Comparison of ENCODE assay signal across 8 cellular contexts in genomic region chr6:31820399-31820798, GRCh38. TPM values are rescaled to one million over a fixed set of nuclear protein-coding genes. Genes with fewer than 3 reads are reported as not detected.
DNase-seq lines count a peak whose midpoint lies in the region; ATAC-seq, FAIRE-seq and TF ChIP-seq lines count a peak whose summit lies in the region.
"Not testable (repeated sequence)": the region's sequence is repeated elsewhere in the genome, so short reads cannot be mapped to it uniquely, and the experiment has no call there.

No MANE protein-coding gene starts in this region.

- peak overlapping the region in 6 of 8 donors; percentile 75 to 98 (median 95) for H3K4me3 Mint-ChIP-seq in CD4-positive, alpha-beta memory T cell
- H3K4me3 Mint-ChIP-seq in activated CD8-positive, alpha-beta memory T cell treated with anti-CD3 and anti-CD28 coated beads, Interleukin-2, amount 10 ng/mL, durations not matched to agents 7 days and 5 days = peak overlapping the region; percentile 93

- H3K27ac ChIP-seq in CD4-positive, alpha-beta memory T cell (ENCODE audit: low read depth, low read length); mesenchymal stem cell (ENCODE audit: low read length, poor library complexity, severe bottlenecking): not testable (repeated sequence)
- H3K27ac ChIP-seq in PC-9 (peak overlapping the region; percentile 98), K562 (ENCODE audit: extremely low read depth, low read depth, low read length) (peak overlapping the region; percentile 99; the same call in 1 of the 3 replicates), gastroesophageal sphincter (peak overlapping the region; percentile 91 to 99 (median 96)), temporal lobe (ENCODE audit: low read depth, low read length) (peak overlapping the region; percentile 100)

- peaks cover 0 to 13% of the 10 kb centered on the region in 2 donors for H3K36me3 Mint-ChIP-seq in CD4-positive, alpha-beta memory T cell
- peaks cover 13% of the 10 kb centered on the region for H3K36me3 Mint-ChIP-seq in activated CD8-positive, alpha-beta memory T cell treated with anti-CD3 and anti-CD28 coated beads, Interleukin-2, amount 10 ng/mL, durations not matched to agents 7 days and 5 days

- POLR2A ChIA-PET in CD4-positive, alpha-beta memory T cell (lab: Charles Lee; ENCODE audit: partially characterized antibody) = interaction anchor here (0.9 to 7.1 kb wide), 7 partner anchors 13 to 239 kb away, joined by 3 to 76 read pairs (median 28); partner anchors contain the start of genes BAG6, CLIC1, DDAH2 and LSM2
- POLR2A ChIA-PET in PC-9 (lab: Charles Lee; ENCODE audit: unreplicated experiment) = not testable (repeated sequence)
- POLR2A ChIA-PET in K562 (lab: Yijun Ruan, JAX) = interaction anchor here (0.6 to 6.1 kb wide), 5 partner anchors 10 to 106 kb away, joined by 4 to 58 read pairs (median 9); partner anchors contain the start of gene LSM2

- H2BK15ac ChIP-seq in mesenchymal stem cell (ENCODE audit: low read depth, poor library complexity, severe bottlenecking) = not testable (repeated sequence)

- WGBS in K562 (ENCODE audit: insufficient coverage, low coverage, missing lambda C conversion rate) = 60% methylated on average over 10 of the region's 10 CpGs
- 72 to 88% methylated on average over 3 to 6 of the region's 10 CpGs for whole genome bisulfite sequencing in gastroesophageal sphincter (ENCODE audit: low coverage in 1 of 2), 2 donors
- WGBS in mesenchymal stem cell = 99% methylated on average over 5 of the region's 10 CpGs

- intact Hi-C loops in CD4-positive, alpha-beta memory T cell (cut with micrococcal nuclease) = loop anchor here (5.0 kb wide), 1 partner anchor 42 kb away; the partner anchor contains the start of gene NEU1
- intact Hi-C loops in PC-9 (cut with micrococcal nuclease; ENCODE audit: unreplicated experiment) = loop anchor here (10.0 kb wide), 2 partner anchors 276 to 1154 kb away; partner anchors contain the start of genes ATP6V1G2, DDX39B and NFKBIL1
- intact Hi-C loops in K562 (cut with micrococcal nuclease) = loop anchor here (10.0 kb wide), 1 partner anchor 354 kb away; the partner anchor contains the start of genes AGPAT1 and RNF5
- intact Hi-C loops in posterior vena cava (cut with DNase I) = not testable (repeated sequence)

- H3K27me3 Mint-ChIP-seq in CD4-positive, alpha-beta memory T cell; activated CD8-positive, alpha-beta memory T cell treated with anti-CD3 and anti-CD28 coated beads, Interleukin-2, amount 10 ng/mL, durations not matched to agents 7 days and 5 days: not testable (repeated sequence)

- H3K9me3 Mint-ChIP-seq in CD4-positive, alpha-beta memory T cell; activated CD8-positive, alpha-beta memory T cell treated with anti-CD3 and anti-CD28 coated beads, Interleukin-2, amount 10 ng/mL, durations not matched to agents 7 days and 5 days (ENCODE audit: low read depth): not testable (repeated sequence)

- not testable (repeated sequence) for H4K8ac ChIP-seq in mesenchymal stem cell (ENCODE audit: low read length)

- not testable (repeated sequence) for H2BK5ac ChIP-seq in mesenchymal stem cell (ENCODE audit: low read depth, low read length, poor library complexity, severe bottlenecking)

- H3K9me2 ChIP-seq in PC-9 (ENCODE audit: insufficient read depth) = not testable (repeated sequence)

- not testable (repeated sequence) for H3K23ac ChIP-seq in mesenchymal stem cell (ENCODE audit: low read length in 2 of 2)

- not testable (repeated sequence) for H3K36me3 ChIP-seq in CD4-positive, alpha-beta memory T cell (ENCODE audit: insufficient read depth, low read length); PC-9 (ENCODE audit: low read depth); gastroesophageal sphincter; mesenchymal stem cell (ENCODE audit: control insufficient read depth in 1 of 2, insufficient read depth in 2 of 2, low read depth in 1 of 2, low read length in 2 of 2)
- H3K36me3 ChIP-seq in K562 (ENCODE audit: control insufficient read depth, insufficient read depth, low read length) = peaks cover 23% of the 10 kb centered on the region

- H3K14ac ChIP-seq in mesenchymal stem cell (ENCODE audit: low read length in 2 of 2) = not testable (repeated sequence)

- peak overlapping the region; percentile 66 for H2AK5ac ChIP-seq in mesenchymal stem cell (ENCODE audit: low read length, severe bottlenecking)

- DNase-seq in CD4-positive, alpha-beta memory T cell; PC-9; activated CD8-positive, alpha-beta memory T cell treated with anti-CD3 and anti-CD28 coated beads, Interleukin-2, amount 10 ng/mL, durations not matched to agents 7 days and 5 days; K562 (ENCODE audit: extremely low read depth in 1 of 4, low spot score in 3 of 4); mesenchymal stem cell: not testable (repeated sequence)
- peak; percentile 45 for DNase-seq in posterior vena cava (ENCODE audit: low spot score)

- H3K9me3 ChIP-seq in CD4-positive, alpha-beta memory T cell (ENCODE audit: control insufficient read depth in 1 of 2, low read length in 2 of 2); PC-9 (ENCODE audit: insufficient read depth, low read depth); K562 (replicated peaks; ENCODE audit: control insufficient read depth, insufficient read depth, low read depth, low read length); gastroesophageal sphincter; mesenchymal stem cell (ENCODE audit: control insufficient read depth, low read length): not testable (repeated sequence)

- H3K27ac Mint-ChIP-seq in CD4-positive, alpha-beta memory T cell = peak overlapping the region in 3 of 7 donors; percentile 90 to 99 (median 94)
- H3K27ac Mint-ChIP-seq in activated CD8-positive, alpha-beta memory T cell treated with anti-CD3 and anti-CD28 coated beads, Interleukin-2, amount 10 ng/mL, durations not matched to agents 7 days and 5 days = not testable (repeated sequence)

- TF ChIP-seq CTCF in PC-9 (conservative IDR thresholded peaks at IDR 0.05); K562 (IDR thresholded peaks at IDR 0.05 in 2 of 3, conservative IDR thresholded peaks at IDR 0.05 in 1 of 3; ENCODE audit: insufficient read depth in 2 of 3, low read depth in 1 of 3, low read length in 3 of 3); gastroesophageal sphincter (IDR thresholded peaks at IDR 0.05): not testable (repeated sequence)

- not testable (repeated sequence) for H3K79me1 ChIP-seq in mesenchymal stem cell (replicated peaks; ENCODE audit: low read length, poor library complexity, severe bottlenecking)

- TF ChIP-seq POLR2A in K562 (conservative IDR thresholded peaks at IDR 0.05); gastroesophageal sphincter (IDR thresholded peaks at IDR 0.05): not testable (repeated sequence)

- not testable (repeated sequence) for H2BK12ac ChIP-seq in mesenchymal stem cell (ENCODE audit: low read length in 2 of 2)

- peaks cover 79% of the 10 kb centered on the region for H3F3A ChIP-seq in PC-9 (ENCODE audit: insufficient read depth, low read depth)

- in situ Hi-C loops in K562 (cut with MboI) = not testable (repeated sequence)

- not testable (repeated sequence) for H3K4ac ChIP-seq in mesenchymal stem cell (ENCODE audit: low read depth in 1 of 2, low read length in 2 of 2)

- CTCF ChIA-PET in CD4-positive, alpha-beta memory T cell (lab: Charles Lee; ENCODE audit: partially characterized antibody) = interaction anchor here (0.6 to 2.8 kb wide), 6 partner anchors 10 to 273 kb away, joined by 3 to 9 read pairs (median 7); partner anchors contain the start of genes NFKBIL1 and VARS1
- CTCF ChIA-PET in PC-9 (lab: Charles Lee) = interaction anchor here (0.7 kb wide), 1 partner anchor 42 kb away, joined by 4 read pairs; the partner anchor contains the start of gene NEU1
- CTCF ChIA-PET in activated CD8-positive, alpha-beta memory T cell treated with anti-CD3 and anti-CD28 coated beads, Interleukin-2, amount 10 ng/mL, durations not matched to agents 7 days and 5 days (lab: Charles Lee) = interaction anchor here (0.8 to 3.3 kb wide), 5 partner anchors 13 to 91 kb away, joined by 3 to 10 read pairs (median 5); partner anchors contain the start of genes LSM2 and VARS1
- CTCF ChIA-PET in K562 (lab: Yijun Ruan, JAX; ENCODE audit: low intra/inter-chr PET ratio) = not testable (repeated sequence)

- H3K9me1 ChIP-seq in K562 (ENCODE audit: control insufficient read depth, insufficient read depth, low read length) = not testable (repeated sequence)

- not testable (repeated sequence) for H3K27me3 ChIP-seq in CD4-positive, alpha-beta memory T cell (ENCODE audit: insufficient read depth, low read length); PC-9 (ENCODE audit: insufficient read depth, low read depth); K562 (ENCODE audit: control insufficient read depth in 2 of 2, insufficient read depth in 2 of 2, low read length in 2 of 2); gastroesophageal sphincter; mesenchymal stem cell (ENCODE audit: control insufficient read depth in 1 of 2, insufficient read depth in 1 of 2, low read length in 2 of 2)

- not testable (repeated sequence) for TF ChIP-seq EP300 in K562 (IDR thresholded peaks at IDR 0.05; ENCODE audit: low read length); gastroesophageal sphincter (IDR thresholded peaks at IDR 0.05)

- not testable (repeated sequence) for H4K91ac ChIP-seq in mesenchymal stem cell (ENCODE audit: low read length)

- H2AFZ ChIP-seq in PC-9; K562 (ENCODE audit: low read depth, low read length); mesenchymal stem cell (ENCODE audit: low read depth, low read length): not testable (repeated sequence)

- not testable (repeated sequence) for TF ChIP-seq RAD21 in K562 (CRISPR knock-in tag; conservative IDR thresholded peaks at IDR 0.05 in 1 of 2, IDR thresholded peaks at IDR 0.05 in 1 of 2)

- H4K20me1 ChIP-seq in PC-9 (ENCODE audit: insufficient read depth) (peaks cover 19% of the 10 kb centered on the region), K562 (replicated peaks; ENCODE audit: control insufficient read depth, insufficient read depth, low read length) (peaks cover 16% of the 10 kb centered on the region)

- H3K9ac ChIP-seq in K562 (ENCODE audit: insufficient read depth in 1 of 2, low read depth in 2 of 2, low read length in 2 of 2) (peak overlapping the region in 1 of 2 experiments; percentile 69; a peak in 2 of 4 replicates), mesenchymal stem cell (ENCODE audit: low read length) (peak overlapping the region; percentile 97)

- not testable (repeated sequence) for ATAC-seq in activated CD8-positive, alpha-beta memory T cell treated with anti-CD3 and anti-CD28 coated beads, Interleukin-2, amount 10 ng/mL, durations not matched to agents 7 days and 5 days; K562; gastroesophageal sphincter

- BruUV-seq in PC-9 (replicated peaks; lab: Mats Ljungman, UMichigan); K562 (replicated peaks; lab: Mats Ljungman, UMichigan): not testable (repeated sequence)

- not testable (repeated sequence) for H3K4me3 ChIP-seq in CD4-positive, alpha-beta memory T cell (ENCODE audit: low read length in 2 of 2); K562; gastroesophageal sphincter; mesenchymal stem cell (ENCODE audit: insufficient read depth in 1 of 2, low read depth in 1 of 2, low read length in 2 of 2)
- H3K4me3 ChIP-seq in PC-9 = peak overlapping the region; percentile 81; the same call in 1 of the 2 replicates

- H3K79me2 ChIP-seq in PC-9 (ENCODE audit: low read depth) (peaks cover 72% of the 10 kb centered on the region), K562 (ENCODE audit: control insufficient read depth, insufficient read depth, low read length) (peaks cover 64% of the 10 kb centered on the region)

- not testable (repeated sequence) for H3K18ac ChIP-seq in mesenchymal stem cell (ENCODE audit: low read depth in 1 of 2, low read length in 2 of 2)

- FAIRE-seq in K562 (lab: Jason Lieb, UNC) = not testable (repeated sequence)

- peak overlapping the region; percentile 98 for H3K4me2 ChIP-seq in PC-9
- peak overlapping the region; percentile 89; the same call in 1 of the 2 replicates for H3K4me2 ChIP-seq in K562 (ENCODE audit: insufficient read depth, low read length)
- H3K4me2 ChIP-seq in mesenchymal stem cell (ENCODE audit: low read length, poor library complexity, severe bottlenecking) = not testable (repeated sequence)

- H3K4me1 Mint-ChIP-seq in CD4-positive, alpha-beta memory T cell = peaks cover 28 to 64% (median 46%) of the 10 kb centered on the region in 4 donors
- H3K4me1 Mint-ChIP-seq in activated CD8-positive, alpha-beta memory T cell treated with anti-CD3 and anti-CD28 coated beads, Interleukin-2, amount 10 ng/mL, durations not matched to agents 7 days and 5 days = peaks cover 55% of the 10 kb centered on the region

- peaks cover 57% of the 10 kb centered on the region for H3K4me1 ChIP-seq in CD4-positive, alpha-beta memory T cell (ENCODE audit: insufficient read depth, low read length)
- H3K4me1 ChIP-seq in PC-9 (replicated peaks; ENCODE audit: insufficient read depth) = peaks cover 59% of the 10 kb centered on the region
- peaks cover 43 to 48% of the 10 kb centered on the region in 2 experiments for H3K4me1 ChIP-seq in K562 (replicated peaks in 1 of 2; ENCODE audit: control insufficient read depth in 2 of 2, insufficient read depth in 2 of 2, low read length in 2 of 2)
- H3K4me1 ChIP-seq in gastroesophageal sphincter = peaks cover 0 to 70% (median 31%) of the 10 kb centered on the region in 3 donors
- H3K4me1 ChIP-seq in mesenchymal stem cell (ENCODE audit: control insufficient read depth, insufficient read depth, low read depth, low read length) = peaks cover 16% of the 10 kb centered on the region

- not testable (repeated sequence) for H2BK120ac ChIP-seq in mesenchymal stem cell (ENCODE audit: low read depth, low read length)

RNA-seq across cellular contexts. Expression of gene HSPA1A, which starts 5.1 kb away (rescaled TPM):
- 10 to 100 TPM; 69.9 to 71.5 TPM for total RNA-seq in CD4-positive, alpha-beta memory T cell
- polyA plus RNA-seq in CD4-positive, alpha-beta memory T cell = 10 to 100 TPM; 14.6 to 71.9 TPM
- total RNA-seq in PC-9 (2021) (378 and 385 TPM in 2 replicates), K562 (2014; rRNA removed) (230 and 366 TPM in 2 replicates), K562 (2014; rRNA removed; fragmentation: Illumina TruSeq; extraction: Trizol) (37.8 and 69.6 TPM in 2 replicates), K562 (2015; rRNA removed; fragmentation: Illumina TruSeq; extraction: Trizol) (273 TPM in 2 replicates), K562 (2021) (265 and 360 TPM in 2 replicates), gastroesophageal sphincter (100 to 1,000 TPM; 287 to 496 (median 351) TPM), posterior vena cava (100 to 1,000 TPM; 157 to 187 TPM), temporal lobe (351 TPM)
- 100 to 1,000 TPM; 124 to 137 TPM for total RNA-seq in activated CD8-positive, alpha-beta memory T cell treated with anti-CD3 and anti-CD28 coated beads, Interleukin-2, amount 10 ng/mL, durations not matched to agents 7 days and 5 days
- total RNA-seq in K562 (2011; cell fraction: chromatin; rRNA removed; ENCODE audit: low replicate concordance) = 90.0 and 172 TPM in 2 replicates
- 284 and 343 TPM in 2 replicates for total RNA-seq in K562 (2011; cell fraction: nucleolus; rRNA removed)
- total RNA-seq in K562 (2011; cell fraction: nucleoplasm; rRNA removed) = 203 and 274 TPM in 2 replicates
- polyA plus RNA-seq in K562 (2011; rRNA removed) (101 and 215 TPM in 2 replicates), K562 (2014; fragmentation: Illumina TruSeq; extraction: Trizol) (107 and 158 TPM in 2 replicates), K562 (2014; fragmentation: Nextera tagmentation; extraction: Ambion mirVana) (1 to 10 TPM; 2.2 to 4.1 TPM), K562 (2014; rRNA removed) (158 and 192 TPM in 2 replicates)
- 154 and 272 TPM in 2 replicates for polyA plus RNA-seq in K562 (2011; cell fraction: cytosol; rRNA removed)
- 168 and 272 TPM in 2 replicates for polyA plus RNA-seq in K562 (2011; cell fraction: nucleus; rRNA removed)
- polyA plus RNA-seq in K562 (2012) = 308 and 430 TPM in 2 replicates
- polyA minus RNA-seq in K562 (2011; rRNA and poly(A)+ RNA removed) = 86.6 and 87.6 TPM in 2 replicates
- 195 and 284 TPM in 2 replicates for polyA minus RNA-seq in K562 (2011; cell fraction: cytosol; rRNA and poly(A)+ RNA removed)
- 57.8 and 195 TPM in 2 replicates for polyA minus RNA-seq in K562 (2011; cell fraction: nucleus; rRNA and poly(A)+ RNA removed)
- 42.7 TPM for polyA plus RNA-seq in mesenchymal stem cell (2013, experiment 1 of 2)
- polyA plus RNA-seq in mesenchymal stem cell (2013, experiment 2 of 2) = 44.5 TPM

RNA-seq across cellular contexts. Expression of gene HSPA1L, which starts 5.3 kb away (rescaled TPM):
- 1 to 10 TPM; 8.2 to 8.3 TPM for total RNA-seq in CD4-positive, alpha-beta memory T cell
- polyA plus RNA-seq in CD4-positive, alpha-beta memory T cell = 1 to 10 TPM; 1.1 to 4.4 TPM
- total RNA-seq in PC-9 (2021) (2.3 and 2.6 TPM in 2 replicates), K562 (2014; rRNA removed) (0.82 and 1.0 TPM in 2 replicates), K562 (2014; rRNA removed; fragmentation: Illumina TruSeq; extraction: Trizol) (0.70 and 1.3 TPM in 2 replicates), K562 (2015; rRNA removed; fragmentation: Illumina TruSeq; extraction: Trizol) (1.1 and 1.3 TPM in 2 replicates), K562 (2021) (1.0 and 1.1 TPM in 2 replicates), gastroesophageal sphincter (1 to 10 TPM; 1.9 to 3.9 (median 2.6) TPM), posterior vena cava (1 to 10 TPM; 1.4 to 1.7 TPM), temporal lobe (3.7 TPM)
- total RNA-seq in activated CD8-positive, alpha-beta memory T cell treated with anti-CD3 and anti-CD28 coated beads, Interleukin-2, amount 10 ng/mL, durations not matched to agents 7 days and 5 days = 1 to 10 TPM; 2.9 to 3.1 TPM
- 0.97 and 1.8 TPM in 2 replicates for total RNA-seq in K562 (2011; cell fraction: chromatin; rRNA removed; ENCODE audit: low replicate concordance)
- total RNA-seq in K562 (2011; cell fraction: nucleolus; rRNA removed) = 0.67 and 0.79 TPM in 2 replicates
- total RNA-seq in K562 (2011; cell fraction: nucleoplasm; rRNA removed) = 0.88 and 0.92 TPM in 2 replicates
- polyA plus RNA-seq in K562 (2011; rRNA removed) (2.0 and 2.2 TPM in 2 replicates), K562 (2014; fragmentation: Illumina TruSeq; extraction: Trizol) (1.5 and 2.1 TPM in 2 replicates), K562 (2014; fragmentation: Nextera tagmentation; extraction: Ambion mirVana) (under 1 TPM; 0.14 to 0.34 TPM), K562 (2014; rRNA removed) (1.3 and 1.7 TPM in 2 replicates)
- polyA plus RNA-seq in K562 (2011; cell fraction: cytosol; rRNA removed) = 1.5 and 2.2 TPM in 2 replicates
- 1.2 and 1.5 TPM in 2 replicates for polyA plus RNA-seq in K562 (2011; cell fraction: nucleus; rRNA removed)
- polyA plus RNA-seq in K562 (2012) = 2.3 and 3.1 TPM in 2 replicates
- 2.5 and 3.0 TPM in 2 replicates for polyA minus RNA-seq in K562 (2011; rRNA and poly(A)+ RNA removed)
- 1.2 and 1.4 TPM in 2 replicates for polyA minus RNA-seq in K562 (2011; cell fraction: cytosol; rRNA and poly(A)+ RNA removed)
- 0.13 and 0.78 TPM in 2 replicates for polyA minus RNA-seq in K562 (2011; cell fraction: nucleus; rRNA and poly(A)+ RNA removed)
- 0.70 TPM for polyA plus RNA-seq in mesenchymal stem cell (2013, experiment 1 of 2)
- polyA plus RNA-seq in mesenchymal stem cell (2013, experiment 2 of 2) = 0.64 TPM

RNA-seq across cellular contexts. Expression of gene HSPA1B, which starts 7.1 kb away (rescaled TPM):
- total RNA-seq in CD4-positive, alpha-beta memory T cell = 10 to 100 TPM; 58.0 to 60.8 TPM
- 1 to 10 TPM; 1.9 to 5.3 TPM for polyA plus RNA-seq in CD4-positive, alpha-beta memory T cell
- total RNA-seq in PC-9 (2021) = 334 and 340 TPM in 2 replicates
- total RNA-seq in activated CD8-positive, alpha-beta memory T cell treated with anti-CD3 and anti-CD28 coated beads, Interleukin-2, amount 10 ng/mL, durations not matched to agents 7 days and 5 days = 10 to 100 TPM; 64.6 to 71.6 TPM
- total RNA-seq in K562 (2011; cell fraction: chromatin; rRNA removed; ENCODE audit: low replicate concordance) = 76.7 and 167 TPM in 2 replicates
- total RNA-seq in K562 (2011; cell fraction: nucleolus; rRNA removed) = 343 and 450 TPM in 2 replicates
- total RNA-seq in K562 (2011; cell fraction: nucleoplasm; rRNA removed) = 165 and 255 TPM in 2 replicates
- 197 and 320 TPM in 2 replicates for total RNA-seq in K562 (2014; rRNA removed)
- total RNA-seq in K562 (2014; rRNA removed; fragmentation: Illumina TruSeq; extraction: Trizol) = 24.2 and 51.2 TPM in 2 replicates
- total RNA-seq in K562 (2015; rRNA removed; fragmentation: Illumina TruSeq; extraction: Trizol) = 164 and 185 TPM in 2 replicates
- 227 and 299 TPM in 2 replicates for total RNA-seq in K562 (2021)
- polyA plus RNA-seq in K562 (2011; rRNA removed) = 35.3 and 91.9 TPM in 2 replicates
- polyA plus RNA-seq in K562 (2011; cell fraction: cytosol; rRNA removed) = 65.1 and 127 TPM in 2 replicates
- 111 and 176 TPM in 2 replicates for polyA plus RNA-seq in K562 (2011; cell fraction: nucleus; rRNA removed)
- polyA plus RNA-seq in K562 (2012) = 222 and 255 TPM in 2 replicates
- polyA plus RNA-seq in K562 (2014; fragmentation: Illumina TruSeq; extraction: Trizol) = 49.0 and 89.3 TPM in 2 replicates
- under 1 TPM; 0.27 to 0.62 TPM for polyA plus RNA-seq in K562 (2014; fragmentation: Nextera tagmentation; extraction: Ambion mirVana)
- polyA plus RNA-seq in K562 (2014; rRNA removed) = 81.7 and 86.4 TPM in 2 replicates
- 85.7 and 121 TPM in 2 replicates for polyA minus RNA-seq in K562 (2011; rRNA and poly(A)+ RNA removed)
- polyA minus RNA-seq in K562 (2011; cell fraction: cytosol; rRNA and poly(A)+ RNA removed) = 213 and 255 TPM in 2 replicates
- polyA minus RNA-seq in K562 (2011; cell fraction: nucleus; rRNA and poly(A)+ RNA removed) = 72.7 and 209 TPM in 2 replicates
- 100 to 1,000 TPM; 198 to 260 (median 219) TPM for total RNA-seq in gastroesophageal sphincter
- 29.0 TPM for polyA plus RNA-seq in mesenchymal stem cell (2013, experiment 1 of 2)
- 26.7 TPM for polyA plus RNA-seq in mesenchymal stem cell (2013, experiment 2 of 2)
- 100 to 1,000 TPM in 1 of 2 donors, 10 to 100 TPM in 1; 89.8 to 106 TPM for total RNA-seq in posterior vena cava
- total RNA-seq in temporal lobe = 543 TPM

RNA-seq across cellular contexts. Expression of gene LSM2, which starts 13.6 kb away (rescaled TPM):
- total RNA-seq in CD4-positive, alpha-beta memory T cell = 10 to 100 TPM; 30.0 to 34.6 TPM
- 10 to 100 TPM; 67.4 to 80.4 TPM for polyA plus RNA-seq in CD4-positive, alpha-beta memory T cell
- total RNA-seq in PC-9 (2021) = 67.5 and 74.3 TPM in 2 replicates
- total RNA-seq in activated CD8-positive, alpha-beta memory T cell treated with anti-CD3 and anti-CD28 coated beads, Interleukin-2, amount 10 ng/mL, durations not matched to agents 7 days and 5 days = 100 to 1,000 TPM; 124 to 129 TPM
- total RNA-seq in K562 (2011; cell fraction: chromatin; rRNA removed; ENCODE audit: low replicate concordance) = 30.0 and 54.3 TPM in 2 replicates
- total RNA-seq in K562 (2011; cell fraction: nucleolus; rRNA removed) = 63.9 and 68.4 TPM in 2 replicates
- 72.4 and 107 TPM in 2 replicates for total RNA-seq in K562 (2011; cell fraction: nucleoplasm; rRNA removed)
- 163 and 271 TPM in 2 replicates for total RNA-seq in K562 (2014; rRNA removed)
- total RNA-seq in K562 (2014; rRNA removed; fragmentation: Illumina TruSeq; extraction: Trizol) = 244 and 250 TPM in 2 replicates
- total RNA-seq in K562 (2015; rRNA removed; fragmentation: Illumina TruSeq; extraction: Trizol) = 195 and 196 TPM in 2 replicates
- total RNA-seq in K562 (2021) = 223 and 232 TPM in 2 replicates
- 154 and 184 TPM in 2 replicates for polyA plus RNA-seq in K562 (2011; rRNA removed)
- polyA plus RNA-seq in K562 (2011; cell fraction: cytosol; rRNA removed) = 318 and 368 TPM in 2 replicates
- 114 and 133 TPM in 2 replicates for polyA plus RNA-seq in K562 (2011; cell fraction: nucleus; rRNA removed)
- 208 and 220 TPM in 2 replicates for polyA plus RNA-seq in K562 (2012)
- polyA plus RNA-seq in K562 (2014; fragmentation: Illumina TruSeq; extraction: Trizol) = 223 and 256 TPM in 2 replicates
- 100 to 1,000 TPM; 405 to 407 TPM for polyA plus RNA-seq in K562 (2014; fragmentation: Nextera tagmentation; extraction: Ambion mirVana)
- 159 and 218 TPM in 2 replicates for polyA plus RNA-seq in K562 (2014; rRNA removed)
- polyA minus RNA-seq in K562 (2011; rRNA and poly(A)+ RNA removed) = 135 and 188 TPM in 2 replicates
- polyA minus RNA-seq in K562 (2011; cell fraction: cytosol; rRNA and poly(A)+ RNA removed) = 127 and 129 TPM in 2 replicates
- 13.7 and 23.7 TPM in 2 replicates for polyA minus RNA-seq in K562 (2011; cell fraction: nucleus; rRNA and poly(A)+ RNA removed)
- total RNA-seq in gastroesophageal sphincter = 10 to 100 TPM; 18.0 to 31.7 (median 28.5) TPM
- polyA plus RNA-seq in mesenchymal stem cell (2013, experiment 1 of 2) = 56.3 TPM
- polyA plus RNA-seq in mesenchymal stem cell (2013, experiment 2 of 2) = 60.3 TPM
- total RNA-seq in posterior vena cava = 10 to 100 TPM; 38.7 to 39.7 TPM
- 10.3 TPM for total RNA-seq in temporal lobe

RNA-seq across cellular contexts. Expression of gene VARS1, which starts 24.8 kb away (rescaled TPM):
- total RNA-seq in CD4-positive, alpha-beta memory T cell = 10 to 100 TPM; 39.6 to 46.8 TPM
- polyA plus RNA-seq in CD4-positive, alpha-beta memory T cell = 10 to 100 TPM; 43.4 to 45.9 TPM
- total RNA-seq in PC-9 (2021) (99.6 and 124 TPM in 2 replicates), K562 (2014; rRNA removed) (155 and 210 TPM in 2 replicates), K562 (2014; rRNA removed; fragmentation: Illumina TruSeq; extraction: Trizol) (187 and 202 TPM in 2 replicates), K562 (2015; rRNA removed; fragmentation: Illumina TruSeq; extraction: Trizol) (128 and 130 TPM in 2 replicates), K562 (2021) (484 and 488 TPM in 2 replicates), gastroesophageal sphincter (10 to 100 TPM; 25.4 to 50.6 (median 29.9) TPM), posterior vena cava (10 to 100 TPM; 49.0 to 60.8 TPM), temporal lobe (41.1 TPM)
- total RNA-seq in activated CD8-positive, alpha-beta memory T cell treated with anti-CD3 and anti-CD28 coated beads, Interleukin-2, amount 10 ng/mL, durations not matched to agents 7 days and 5 days = 100 to 1,000 TPM; 107 to 140 TPM
- total RNA-seq in K562 (2011; cell fraction: chromatin; rRNA removed; ENCODE audit: low replicate concordance) = 246 and 727 TPM in 2 replicates
- total RNA-seq in K562 (2011; cell fraction: nucleolus; rRNA removed) = 447 and 517 TPM in 2 replicates
- 263 and 281 TPM in 2 replicates for total RNA-seq in K562 (2011; cell fraction: nucleoplasm; rRNA removed)
- polyA plus RNA-seq in K562 (2011; rRNA removed) (37.9 and 95.1 TPM in 2 replicates), K562 (2014; fragmentation: Illumina TruSeq; extraction: Trizol) (282 and 332 TPM in 2 replicates), K562 (2014; fragmentation: Nextera tagmentation; extraction: Ambion mirVana) (10 to 100 TPM in 1 of 2 experiments, 1 to 10 TPM in 1; 2.9 to 10.4 TPM), K562 (2014; rRNA removed) (128 and 129 TPM in 2 replicates)
- polyA plus RNA-seq in K562 (2011; cell fraction: cytosol; rRNA removed) = 43.0 and 64.6 TPM in 2 replicates
- 313 and 459 TPM in 2 replicates for polyA plus RNA-seq in K562 (2011; cell fraction: nucleus; rRNA removed)
- polyA plus RNA-seq in K562 (2012) = 232 and 255 TPM in 2 replicates
- polyA minus RNA-seq in K562 (2011; rRNA and poly(A)+ RNA removed) = 80.3 and 127 TPM in 2 replicates
- 209 and 273 TPM in 2 replicates for polyA minus RNA-seq in K562 (2011; cell fraction: cytosol; rRNA and poly(A)+ RNA removed)
- polyA minus RNA-seq in K562 (2011; cell fraction: nucleus; rRNA and poly(A)+ RNA removed) = 119 and 142 TPM in 2 replicates
- 36.2 TPM for polyA plus RNA-seq in mesenchymal stem cell (2013, experiment 1 of 2)
- 34.7 TPM for polyA plus RNA-seq in mesenchymal stem cell (2013, experiment 2 of 2)
